In genomic region chr12:2960432-2960956, GRCh38 we compare ENCODE assay signal across 9 cellular contexts. TPM values are rescaled to one million over a fixed set of nuclear protein-coding genes. Genes with fewer than 3 reads are reported as not detected.
A peak's percentile ranks its signal among the peaks of the same experiment; 100 is the strongest.
DNase-seq lines count a peak whose midpoint lies in the region; ATAC-seq and TF ChIP-seq lines count a peak whose summit lies in the region.
"Had no signal": no experiment of that assay in that cellular context is flagged by ENCODE, and none has a peak within 500 bp of the region (broad histone marks: within the 10 kb centered on the region; RNA-seq: fewer than 3 reads in every experiment).

No MANE protein-coding gene starts in this region.

- peaks cover 0 to 5% (median 0%) of the 10 kb centered on the region in 5 donors for H3K36me3 Mint-ChIP-seq in naive thymus-derived CD4-positive, alpha-beta T cell

- TF ChIP-seq POLR2A in Peyer's patch (IDR thresholded peaks at IDR 0.05), result no peak

- H3K4me1 Mint-ChIP-seq in naive thymus-derived CD4-positive, alpha-beta T cell, result peaks cover 14 to 24% (median 16%) of the 10 kb centered on the region in 7 donors

- POLR2A ChIA-PET in naive thymus-derived CD4-positive, alpha-beta T cell (lab: Charles Lee), result no interaction called here

- DNase-seq in NCI-H748 (lab: John Stamatoyannopoulos, UW; ENCODE audit: unreplicated experiment) (peak; percentile 22), NCI-H748 treated with DMSO at 0.1 percent for 48 hours (lab: John Stamatoyannopoulos, UW) (no peak), Peyer's patch (no peak), colonic mucosa (no peak), OCI-M2 (lab: John Stamatoyannopoulos, UW; ENCODE audit: unreplicated experiment) (no peak), SHP77 treated with DMSO at 0.1 percent for 48 hours (lab: John Stamatoyannopoulos, UW) (no peak)
- DNase-seq in naive thymus-derived CD4-positive, alpha-beta T cell, result peak in 1 of 9 donors; percentile 28
- DNase-seq: DND-41 had no signal

- peak overlapping the region in 3 of 4 donors; percentile 38 to 66 (median 64) for H3K4me3 ChIP-seq in Peyer's patch
- peak overlapping the region; percentile 52 for H3K4me3 ChIP-seq in colonic mucosa
- no peak overlapping the region for H3K4me3 ChIP-seq in naive thymus-derived CD4-positive, alpha-beta T cell (ENCODE audit: low read length)

- TF ChIP-seq CTCF in Peyer's patch (IDR thresholded peaks at IDR 0.05), result no peak
- no peak for TF ChIP-seq CTCF in colonic mucosa (IDR thresholded peaks at IDR 0.05)

- no peak for ATAC-seq in naive thymus-derived CD4-positive, alpha-beta T cell
- no peak for ATAC-seq in GM18907 (IDR thresholded peaks at IDR 0.05; ENCODE audit: unreplicated experiment)

- H3K27ac ChIP-seq in Peyer's patch (peak overlapping the region in 3 of 4 donors; percentile 42 to 84 (median 80)), colonic mucosa (peak overlapping the region; percentile 79)
- H3K27ac ChIP-seq in naive thymus-derived CD4-positive, alpha-beta T cell (ENCODE audit: low read depth, low read length), result no peak overlapping the region

- peaks cover 0 to 3% (median 0%) of the 10 kb centered on the region in 11 donors for H3K9me3 Mint-ChIP-seq in naive thymus-derived CD4-positive, alpha-beta T cell

- peak overlapping the region in 1 of 2 donors; percentile 48 for H3K9ac ChIP-seq in colonic mucosa (ENCODE audit: low read depth in 2 of 2, low read length in 2 of 2)

- no peak overlapping the region for H3K27ac Mint-ChIP-seq in naive thymus-derived CD4-positive, alpha-beta T cell

- H3K9me3 ChIP-seq in Peyer's patch, result no peaks in the 10 kb centered on the region
- no peaks in the 10 kb centered on the region for H3K9me3 ChIP-seq in colonic mucosa
- H3K9me3 ChIP-seq in naive thymus-derived CD4-positive, alpha-beta T cell (ENCODE audit: control insufficient read depth in 2 of 3, low read length in 3 of 3), result no peaks in the 10 kb centered on the region

- H3K27me3 ChIP-seq in Peyer's patch (no peaks in the 10 kb centered on the region), colonic mucosa (peaks cover 3% of the 10 kb centered on the region)
- H3K27me3 ChIP-seq in naive thymus-derived CD4-positive, alpha-beta T cell (ENCODE audit: control insufficient read depth in 2 of 2, insufficient read depth in 2 of 2, low read length in 2 of 2), result peaks cover 0 to 6% of the 10 kb centered on the region in 2 donors

- H3K4me1 ChIP-seq in Peyer's patch (peaks cover 0 to 19% (median 7%) of the 10 kb centered on the region in 4 donors), colonic mucosa (peaks cover 10% of the 10 kb centered on the region)
- H3K4me1 ChIP-seq in naive thymus-derived CD4-positive, alpha-beta T cell (ENCODE audit: control insufficient read depth in 2 of 2, insufficient read depth in 2 of 2, low read length in 2 of 2), result no peaks in the 10 kb centered on the region

- H3K36me3 ChIP-seq in Peyer's patch (no peaks in the 10 kb centered on the region), colonic mucosa (no peaks in the 10 kb centered on the region)
- no peaks in the 10 kb centered on the region for H3K36me3 ChIP-seq in naive thymus-derived CD4-positive, alpha-beta T cell (ENCODE audit: control insufficient read depth in 2 of 3, insufficient read depth in 3 of 3, low read length in 3 of 3)

- CTCF ChIA-PET in naive thymus-derived CD4-positive, alpha-beta T cell (lab: Charles Lee), result no interaction called here

- H3K27me3 Mint-ChIP-seq in naive thymus-derived CD4-positive, alpha-beta T cell, result peaks cover 48 to 67% (median 62%) of the 10 kb centered on the region in 5 donors

- H3K4me3 Mint-ChIP-seq in naive thymus-derived CD4-positive, alpha-beta T cell, result peak overlapping the region; percentile 23 to 77 (median 65)

- intact Hi-C loops in colonic mucosa (cut with DNase I), result no loop called here
- intact Hi-C loops in naive thymus-derived CD4-positive, alpha-beta T cell (cut with micrococcal nuclease), result no loop called here

RNA-seq across cellular contexts. Expression of gene TEAD4, which starts 1.3 kb away (rescaled TPM):
- total RNA-seq in Peyer's patch (1 to 10 TPM; 4.3 to 6.6 (median 5.1) TPM), colonic mucosa (10 to 100 TPM; 10.7 to 15.8 TPM)
- total RNA-seq in naive thymus-derived CD4-positive, alpha-beta T cell, result 1 to 10 TPM in 1 of 5 experiments, not detected in 4; 1.8 TPM
- polyA plus RNA-seq in naive thymus-derived CD4-positive, alpha-beta T cell, result not detected
